ENCODE assay signal across 19 cellular contexts in the genomic region with DNA sequence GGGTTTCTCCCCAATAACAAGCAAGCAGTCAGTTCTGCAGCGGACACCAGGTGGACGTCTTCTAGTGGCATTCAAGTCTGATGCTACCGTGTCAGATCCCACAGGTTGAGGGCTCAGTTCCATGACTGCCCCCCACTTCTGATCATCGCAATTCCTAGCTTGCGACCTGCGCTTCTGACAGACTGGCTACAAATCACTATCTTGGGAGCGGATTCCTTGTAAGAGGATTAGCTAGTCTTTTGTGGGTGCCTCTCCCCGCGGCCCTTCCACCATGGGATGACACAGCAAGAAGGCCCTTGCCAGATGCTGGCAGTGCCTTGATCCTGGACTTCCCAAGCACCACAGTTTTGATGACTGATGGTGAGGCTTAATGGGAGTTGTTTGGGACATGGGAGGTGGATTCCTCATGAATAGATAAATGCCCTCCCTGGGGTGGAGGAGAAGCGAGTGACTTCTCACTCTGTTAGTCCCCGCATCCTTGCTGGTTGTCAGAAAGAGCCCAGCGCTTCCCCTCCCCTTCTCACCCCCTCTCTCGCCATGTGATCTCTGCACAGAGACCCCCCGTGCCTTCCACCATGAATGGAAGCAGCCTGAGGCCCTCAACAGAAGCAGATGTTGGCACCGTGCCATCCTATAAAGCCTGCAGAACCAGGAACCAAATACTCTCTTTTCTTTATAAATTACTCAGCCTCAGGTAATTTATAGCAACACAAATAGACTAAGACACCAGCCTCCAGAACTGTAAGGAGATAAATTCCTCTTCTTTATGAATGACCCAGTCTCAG. TPM values are rescaled to one million over a fixed set of nuclear protein-coding genes. Genes with fewer than 3 reads are reported as not detected.
DNase-seq lines count a peak whose midpoint lies in the region; ATAC-seq, FAIRE-seq and TF ChIP-seq lines count a peak whose summit lies in the region.
"Had no signal": no experiment of that assay in that cellular context is flagged by ENCODE, and none has a peak within 500 bp of the region (broad histone marks: within the 10 kb centered on the region; RNA-seq: fewer than 3 reads in every experiment).

No MANE protein-coding gene starts in this region.

- WGBS in SK-N-SH (ENCODE audit: low lambda C conversion rate) = 85% methylated on average over 10 of the region's 15 CpGs

- H3K79me2 ChIP-seq in SK-N-SH (ENCODE audit: insufficient read depth) (peaks cover 14% of the 10 kb centered on the region; the same call in 1 of the 2 replicates), astrocyte (ENCODE audit: insufficient read depth, low read length) (peaks cover 7% of the 10 kb centered on the region)

- no peak for DNase-seq in SK-N-SH
- no peak for DNase-seq in astrocyte (ENCODE audit: low read depth)
- no peak for DNase-seq in stimulated activated effector memory CD8-positive, alpha-beta T cell treated with anti-CD3 and anti-CD28 coated beads, Interleukin-12 subunit alpha, Interleukin-12 subunit beta, amount 100 ng/mL, for 72 hours (ENCODE audit: low spot score in 2 of 2)
- DNase-seq in NOMO-1 treated with dmso at 0.1 percent for 144 hours (lab: John Stamatoyannopoulos, UW; ENCODE audit: unreplicated experiment) = no peak
- DNase-seq in NCI-H2171 (lab: John Stamatoyannopoulos, UW) = no peak
- DNase-seq: ACHN; activated B cell treated with CpG ODN at 0.5 μM for 24 hours; activated CD8-positive, alpha-beta memory T cell treated with anti-CD3 and anti-CD28 coated beads for 24 hours; amniotic stem cell; effector memory CD4-positive, alpha-beta T cell; NCI-H2107; NCI-H748 treated with DMSO at 0.1 percent for 48 hours; PC-9; stimulated activated CD4-positive, alpha-beta T cell treated with anti-CD3 and anti-CD28 coated beads, Interleukin-2, amount 100 ng/mL, for 24 hours had no signal

- H3K9me3 ChIP-seq in SK-N-SH = no peaks in the 10 kb centered on the region
- no peaks in the 10 kb centered on the region for H3K9me3 ChIP-seq in HEK293 (ENCODE audit: control insufficient read depth, insufficient read depth, low read depth, low read length)
- no peaks in the 10 kb centered on the region for H3K9me3 ChIP-seq in astrocyte (ENCODE audit: insufficient read depth, low read depth, low read length)
- H3K9me3 ChIP-seq: vagina had no signal

- H3K4me1 ChIP-seq in SK-N-SH (ENCODE audit: control insufficient read depth in 1 of 2, insufficient read depth in 2 of 2, low read depth in 1 of 2, low read length in 1 of 2) (peaks cover 0 to 20% of the 10 kb centered on the region in 2 experiments; a peak in 1 of 4 replicates), HEK293 (ENCODE audit: control insufficient read depth, insufficient read depth, low read length) (no peaks in the 10 kb centered on the region), astrocyte (ENCODE audit: insufficient read depth, low read length) (no peaks in the 10 kb centered on the region)

- peaks cover 2% of the 10 kb centered on the region for H3K9me3 Mint-ChIP-seq in astrocyte (ENCODE audit: unreplicated experiment)
- H3K9me3 Mint-ChIP-seq in stimulated activated effector memory CD8-positive, alpha-beta T cell treated with anti-CD3 and anti-CD28 coated beads, Interleukin-12 subunit alpha, Interleukin-12 subunit beta, amount 100 ng/mL, for 72 hours = no peaks in the 10 kb centered on the region
- H3K9me3 Mint-ChIP-seq: activated B cell treated with CpG ODN at 0.5 μM for 24 hours; natural killer cell treated with Interleukin-12 subunit alpha and Interleukin-12 subunit beta and Interleukin-15 and Interleukin-18, amount 100 ng/mL, for 72 hours had no signal

- no peaks in the 10 kb centered on the region for H3K27me3 Mint-ChIP-seq in astrocyte (ENCODE audit: low read depth, unreplicated experiment)
- H3K27me3 Mint-ChIP-seq: activated B cell treated with CpG ODN at 0.5 μM for 24 hours; natural killer cell treated with Interleukin-12 subunit alpha and Interleukin-12 subunit beta and Interleukin-15 and Interleukin-18, amount 100 ng/mL, for 72 hours had no signal

- H3K27ac Mint-ChIP-seq in astrocyte (ENCODE audit: unreplicated experiment) = no peak overlapping the region
- H3K27ac Mint-ChIP-seq in stimulated activated effector memory CD8-positive, alpha-beta T cell treated with anti-CD3 and anti-CD28 coated beads, Interleukin-12 subunit alpha, Interleukin-12 subunit beta, amount 100 ng/mL, for 72 hours = peak overlapping the region; percentile 67
- H3K27ac Mint-ChIP-seq: activated B cell treated with CpG ODN at 0.5 μM for 24 hours had no signal

- no peak overlapping the region for H3K27ac ChIP-seq in SK-N-SH (ENCODE audit: low read depth in 2 of 2, low read length in 1 of 2)
- H3K27ac ChIP-seq in HEK293 (ENCODE audit: extremely low read depth, low read depth, low read length) = no peak overlapping the region
- H3K27ac ChIP-seq in astrocyte (ENCODE audit: low read depth, low read length) = no peak overlapping the region
- H3K27ac ChIP-seq: PC-9, vagina had no signal

- TF ChIP-seq CTCF in SK-N-SH (IDR thresholded peaks at IDR 0.05) (no peak), HEK293 (tag by site-specific recombination; IDR thresholded peaks at IDR 0.05) (no peak), astrocyte (IDR thresholded peaks at IDR 0.05; ENCODE audit: insufficient read depth, low read depth, low read length) (no peak)

- H3K36me3 Mint-ChIP-seq in astrocyte (ENCODE audit: low read depth, unreplicated experiment) = peaks cover 13% of the 10 kb centered on the region
- peaks cover 12% of the 10 kb centered on the region for H3K36me3 Mint-ChIP-seq in stimulated activated effector memory CD8-positive, alpha-beta T cell treated with anti-CD3 and anti-CD28 coated beads, Interleukin-12 subunit alpha, Interleukin-12 subunit beta, amount 100 ng/mL, for 72 hours
- H3K36me3 Mint-ChIP-seq: natural killer cell treated with Interleukin-12 subunit alpha and Interleukin-12 subunit beta and Interleukin-15 and Interleukin-18, amount 100 ng/mL, for 72 hours had no signal

- H3K4me3 Mint-ChIP-seq in astrocyte (ENCODE audit: unreplicated experiment) = peak overlapping the region; percentile 54
- H3K4me3 Mint-ChIP-seq in stimulated activated effector memory CD8-positive, alpha-beta T cell treated with anti-CD3 and anti-CD28 coated beads, Interleukin-12 subunit alpha, Interleukin-12 subunit beta, amount 100 ng/mL, for 72 hours = no peak overlapping the region
- H3K4me3 Mint-ChIP-seq: activated B cell treated with CpG ODN at 0.5 μM for 24 hours; natural killer cell treated with Interleukin-12 subunit alpha and Interleukin-12 subunit beta and Interleukin-15 and Interleukin-18, amount 100 ng/mL, for 72 hours had no signal

- ATAC-seq in SK-N-SH treated with all-trans-retinoic acid at 6 μM for 48 hours (no peak), HG03139 (IDR thresholded peaks at IDR 0.05; ENCODE audit: unreplicated experiment) (no peak)
- no peak for ATAC-seq in stimulated activated effector memory CD8-positive, alpha-beta T cell treated with anti-CD3 and anti-CD28 coated beads, Interleukin-12 subunit alpha, Interleukin-12 subunit beta, amount 100 ng/mL, for 72 hours
- ATAC-seq: natural killer cell treated with Interleukin-12 subunit alpha and Interleukin-12 subunit beta and Interleukin-15 and Interleukin-18, amount 100 ng/mL, for 72 hours had no signal

- H3K4me2 ChIP-seq in SK-N-SH (no peak overlapping the region), astrocyte (ENCODE audit: low read length) (no peak overlapping the region)
- H3K4me2 ChIP-seq: PC-9 had no signal

- no peak overlapping the region for H3K9ac ChIP-seq in SK-N-SH
- no peak overlapping the region for H3K9ac ChIP-seq in astrocyte (ENCODE audit: low read length)

- POLR2A ChIA-PET in SK-N-SH (lab: Yijun Ruan, JAX) = no interaction called here
- POLR2A ChIA-PET in HEK293 (lab: Yijun Ruan, JAX) = no interaction called here

- H2AFZ ChIP-seq in SK-N-SH (ENCODE audit: low read depth) (no peak overlapping the region), astrocyte (ENCODE audit: low read depth, low read length) (no peak overlapping the region)
- H2AFZ ChIP-seq: PC-9 had no signal

- peaks cover 10% of the 10 kb centered on the region; the same call in 1 of the 2 replicates for H4K20me1 ChIP-seq in SK-N-SH (ENCODE audit: insufficient read depth)
- H4K20me1 ChIP-seq in astrocyte (ENCODE audit: insufficient read depth, low read length) = peaks cover 56% of the 10 kb centered on the region

- H3K9me2 ChIP-seq in SK-N-SH = no peaks in the 10 kb centered on the region

- TF ChIP-seq RAD21 in SK-N-SH (IDR thresholded peaks at IDR 0.05; ENCODE audit: low read length) = no peak

- no peak for FAIRE-seq in astrocyte (lab: Jason Lieb, UNC)

- no peak overlapping the region for H3K4me3 ChIP-seq in SK-N-SH (ENCODE audit: low read depth in 2 of 2, low read length in 1 of 2)
- no peak overlapping the region for H3K4me3 ChIP-seq in HEK293 (ENCODE audit: low read depth, low read length)
- no peak overlapping the region for H3K4me3 ChIP-seq in astrocyte (ENCODE audit: insufficient read depth, low read depth, low read length)
- H3K4me3 ChIP-seq: PC-9, vagina had no signal

- H3K27me3 ChIP-seq in SK-N-SH (ENCODE audit: insufficient read depth) (no peaks in the 10 kb centered on the region), astrocyte (ENCODE audit: insufficient read depth, low read length) (no peaks in the 10 kb centered on the region)
- H3K27me3 ChIP-seq: vagina had no signal

- no peak for TF ChIP-seq EP300 in SK-N-SH (IDR thresholded peaks at IDR 0.05; ENCODE audit: borderline replicate concordance in 1 of 2, low read depth in 1 of 2, low read length in 1 of 2)

- peaks cover 4% of the 10 kb centered on the region for H3F3A ChIP-seq in SK-N-SH (replicated peaks; ENCODE audit: insufficient read depth)

- H3K36me3 ChIP-seq in SK-N-SH (replicated peaks in 1 of 2; ENCODE audit: control insufficient read depth in 1 of 2, insufficient read depth in 2 of 2, low read length in 1 of 2) (peaks cover 0 to 5% of the 10 kb centered on the region in 2 experiments), HEK293 (ENCODE audit: control insufficient read depth in 2 of 2, insufficient read depth in 1 of 2, low read length in 2 of 2) (peaks cover 0 to 26% of the 10 kb centered on the region in 2 experiments; a peak in 2 of 3 replicates), astrocyte (ENCODE audit: insufficient read depth, low read length) (no peaks in the 10 kb centered on the region)
- H3K36me3 ChIP-seq: vagina had no signal

- peaks cover 22% of the 10 kb centered on the region for H3K4me1 Mint-ChIP-seq in astrocyte (ENCODE audit: low read depth, unreplicated experiment)
- H3K4me1 Mint-ChIP-seq in stimulated activated effector memory CD8-positive, alpha-beta T cell treated with anti-CD3 and anti-CD28 coated beads, Interleukin-12 subunit alpha, Interleukin-12 subunit beta, amount 100 ng/mL, for 72 hours = peaks cover 18% of the 10 kb centered on the region

- CTCF ChIA-PET in SK-N-SH (lab: Yijun Ruan, JAX) = interaction anchor here (0.8 to 3.4 kb wide), 7 partner anchors 20 to 429 kb away, joined by 3 to 30 read pairs (median 6); no protein-coding TSS in a partner anchor
- CTCF ChIA-PET in HEK293 (lab: Yijun Ruan, JAX) = interaction anchor here (0.6 to 2.6 kb wide), 7 partner anchors 12 to 437 kb away, joined by 3 to 28 read pairs (median 6); no protein-coding TSS in a partner anchor

RNA-seq across cellular contexts. Expression of a gene that starts 19.1 kb away (rescaled TPM):
- polyA plus RNA-seq in SK-N-SH (2012; rRNA removed) = 19.4 and 30.2 TPM in 2 replicates
- polyA plus RNA-seq in SK-N-SH (2012; cell fraction: cytosol; rRNA removed) = 17.6 and 23.3 TPM in 2 replicates
- polyA plus RNA-seq in SK-N-SH (2012; cell fraction: nucleus; rRNA removed) = 33.9 and 39.3 TPM in 2 replicates
- total RNA-seq in astrocyte = 56.9 and 64.7 TPM in 2 replicates

RNA-seq across cellular contexts. Expression of a gene that starts 36.7 kb away (rescaled TPM):
- 0.05 TPM in 2 replicates for polyA plus RNA-seq in SK-N-SH (2012; rRNA removed)
- polyA plus RNA-seq in SK-N-SH (2012; cell fraction: cytosol; rRNA removed) = 0.04 and 0.05 TPM in 2 replicates
- 0.41 and 0.47 TPM in 2 replicates for polyA plus RNA-seq in SK-N-SH (2012; cell fraction: nucleus; rRNA removed)
- total RNA-seq in astrocyte = 0.20 and 0.38 TPM in 2 replicates
- total RNA-seq: natural killer cell treated with Interleukin-12 subunit alpha and Interleukin-12 subunit beta and Interleukin-15 and Interleukin-18, amount 100 ng/mL, for 72 hours; vagina had no signal

RNA-seq across cellular contexts. Expression of a gene that starts 43.3 kb away (rescaled TPM):
- 65.1 and 75.5 TPM in 2 replicates for polyA plus RNA-seq in SK-N-SH (2012; rRNA removed)
- polyA plus RNA-seq in SK-N-SH (2012; cell fraction: cytosol; rRNA removed) = 48.4 and 62.0 TPM in 2 replicates
- 62.6 and 64.9 TPM in 2 replicates for polyA plus RNA-seq in SK-N-SH (2012; cell fraction: nucleus; rRNA removed)
- 53.1 and 64.9 TPM in 2 replicates for total RNA-seq in astrocyte

RNA-seq across cellular contexts. Expression of a gene that starts 45.0 kb away (rescaled TPM):
- 99.9 and 102 TPM in 2 replicates for polyA plus RNA-seq in SK-N-SH (2012; rRNA removed)
- polyA plus RNA-seq in SK-N-SH (2012; cell fraction: cytosol; rRNA removed) = 50.3 and 72.4 TPM in 2 replicates
- 97.1 and 185 TPM in 2 replicates for polyA plus RNA-seq in SK-N-SH (2012; cell fraction: nucleus; rRNA removed)
- total RNA-seq in astrocyte = 28.5 and 31.2 TPM in 2 replicates
